In the genomic region with DNA sequence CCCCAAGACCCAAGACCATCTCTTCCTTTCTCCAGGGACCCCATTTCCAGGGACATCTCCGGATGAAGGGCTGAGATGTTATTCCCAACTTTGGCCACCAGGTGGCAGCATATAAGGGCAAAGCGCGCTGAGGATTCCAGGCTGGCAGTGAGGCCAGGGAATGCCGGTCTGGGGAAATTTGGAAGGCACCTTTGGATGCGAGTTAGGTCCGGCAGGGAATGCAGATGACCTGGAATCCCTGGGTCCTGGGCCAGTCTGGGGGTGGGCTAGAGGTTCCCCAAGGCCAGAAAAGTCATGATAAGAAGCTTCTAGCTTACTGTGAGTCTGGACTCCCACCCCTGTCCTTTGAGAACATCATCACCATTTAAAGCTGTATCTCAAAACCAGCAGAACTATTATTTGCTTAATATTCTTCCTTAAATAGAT, we compare ENCODE assay signal across 1 cellular context.
TF ChIP-seq lines count a peak whose summit lies in the region.

No MANE protein-coding gene starts in this region.

TF ChIP-seq in HCT116, 20 proteins besides CTCF, POLR2A, EP300 and RAD21:
- TF ChIP-seq, protein P1, sequence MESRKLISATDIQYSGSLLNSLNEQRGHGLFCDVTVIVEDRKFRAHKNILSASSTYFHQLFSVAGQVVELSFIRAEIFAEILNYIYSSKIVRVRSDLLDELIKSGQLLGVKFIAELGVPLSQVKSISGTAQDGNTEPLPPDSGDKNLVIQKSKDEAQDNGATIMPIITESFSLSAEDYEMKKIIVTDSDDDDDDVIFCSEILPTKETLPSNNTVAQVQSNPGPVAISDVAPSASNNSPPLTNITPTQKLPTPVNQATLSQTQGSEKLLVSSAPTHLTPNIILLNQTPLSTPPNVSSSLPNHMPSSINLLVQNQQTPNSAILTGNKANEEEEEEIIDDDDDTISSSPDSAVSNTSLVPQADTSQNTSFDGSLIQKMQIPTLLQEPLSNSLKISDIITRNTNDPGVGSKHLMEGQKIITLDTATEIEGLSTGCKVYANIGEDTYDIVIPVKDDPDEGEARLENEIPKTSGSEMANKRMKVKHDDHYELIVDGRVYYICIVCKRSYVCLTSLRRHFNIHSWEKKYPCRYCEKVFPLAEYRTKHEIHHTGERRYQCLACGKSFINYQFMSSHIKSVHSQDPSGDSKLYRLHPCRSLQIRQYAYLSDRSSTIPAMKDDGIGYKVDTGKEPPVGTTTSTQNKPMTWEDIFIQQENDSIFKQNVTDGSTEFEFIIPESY (IDR thresholded peaks at IDR 0.05; ENCODE audit: extremely low read depth, insufficient replicate concordance, low read length) = no peak
- no peak for TF ChIP-seq YY1 (IDR thresholded peaks at IDR 0.05; ENCODE audit: extremely low read depth, insufficient replicate concordance, low read depth, low read length)
- no peak for TF ChIP-seq CBX3 (IDR thresholded peaks at IDR 0.05; ENCODE audit: low read depth)
- no peak for TF ChIP-seq TCF7L2 (IDR thresholded peaks at IDR 0.05; ENCODE audit: borderline replicate concordance, extremely low read depth, insufficient read depth, insufficient read length)
- TF ChIP-seq, protein P2, sequence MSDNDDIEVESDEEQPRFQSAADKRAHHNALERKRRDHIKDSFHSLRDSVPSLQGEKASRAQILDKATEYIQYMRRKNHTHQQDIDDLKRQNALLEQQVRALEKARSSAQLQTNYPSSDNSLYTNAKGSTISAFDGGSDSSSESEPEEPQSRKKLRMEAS (IDR thresholded peaks at IDR 0.05) = no peak
- no peak for TF ChIP-seq EZH2phosphoT487 (IDR thresholded peaks at IDR 0.05; ENCODE audit: borderline replicate concordance)
